13 cellular contexts compared by ENCODE assay signal in genomic region chr17:59356543-59357218, GRCh38. TPM values are rescaled to one million over a fixed set of nuclear protein-coding genes. Genes with fewer than 3 reads are reported as not detected.
DNase-seq lines count a peak whose midpoint lies in the region; ATAC-seq and TF ChIP-seq lines count a peak whose summit lies in the region.
"Had no signal": no experiment of that assay in that cellular context is flagged by ENCODE, and none has a peak within 500 bp of the region (broad histone marks: within the 10 kb centered on the region; RNA-seq: fewer than 3 reads in every experiment).

No MANE protein-coding gene starts in this region.

- CTCF ChIA-PET in PC-3 (lab: Charles Lee): no interaction called here

- no peak for TF ChIP-seq CTCF in neural crest cell (conservative IDR thresholded peaks at IDR 0.05)
- no peak for TF ChIP-seq CTCF in thoracic aorta (IDR thresholded peaks at IDR 0.05)
- TF ChIP-seq CTCF in natural killer cell (IDR thresholded peaks at IDR 0.05): no peak
- TF ChIP-seq CTCF in PC-3 (conservative IDR thresholded peaks at IDR 0.05; ENCODE audit: low read depth, low read length): no peak

- no TSS peak for BruUV-seq in PC-3 (replicated peaks; lab: Mats Ljungman, UMichigan)

- no peaks in the 10 kb centered on the region for H3F3A ChIP-seq in PC-3 (ENCODE audit: low read length, unreplicated experiment)

- peaks cover 83% of the 10 kb centered on the region for H3K4me1 Mint-ChIP-seq in activated naive CD4-positive, alpha-beta T cell treated with anti-CD3 and anti-CD28 coated beads, Interleukin-2, amount 50 U/mL, for 24 hours
- H3K4me1 Mint-ChIP-seq in neural crest cell (peaks cover 49% of the 10 kb centered on the region), natural killer cell (peaks cover 19 to 52% of the 10 kb centered on the region in 2 donors)

- H3K79me2 ChIP-seq in PC-3 (ENCODE audit: low read length): no peaks in the 10 kb centered on the region

- no peak overlapping the region for H3K4me2 ChIP-seq in PC-3 (ENCODE audit: low read length)

- H3K9ac ChIP-seq in PC-3 (ENCODE audit: low read length): no peak overlapping the region

- H4K20me1 ChIP-seq in PC-3 (ENCODE audit: low read length): no peaks in the 10 kb centered on the region

- no peaks in the 10 kb centered on the region for H3K9me3 ChIP-seq in thoracic aorta
- no peaks in the 10 kb centered on the region for H3K9me3 ChIP-seq in PC-3 (ENCODE audit: low read length)

- peaks cover 6% of the 10 kb centered on the region for H3K9me3 Mint-ChIP-seq in activated naive CD4-positive, alpha-beta T cell treated with anti-CD3 and anti-CD28 coated beads, Interleukin-2, amount 50 U/mL, for 24 hours
- H3K9me3 Mint-ChIP-seq in neural crest cell (no peaks in the 10 kb centered on the region), natural killer cell (no peaks in the 10 kb centered on the region)

- H3K36me3 ChIP-seq in thoracic aorta (no peaks in the 10 kb centered on the region), PC-3 (ENCODE audit: low read depth, low read length) (no peaks in the 10 kb centered on the region)

- H2AFZ ChIP-seq in PC-3 (ENCODE audit: low read length): no peak overlapping the region

- peaks cover 26% of the 10 kb centered on the region for H3K36me3 Mint-ChIP-seq in activated naive CD4-positive, alpha-beta T cell treated with anti-CD3 and anti-CD28 coated beads, Interleukin-2, amount 50 U/mL, for 24 hours
- H3K36me3 Mint-ChIP-seq in neural crest cell (ENCODE audit: low read depth) (peaks cover 9% of the 10 kb centered on the region), natural killer cell (no peaks in the 10 kb centered on the region)

- H3K27ac ChIP-seq in caudate nucleus (ENCODE audit: low read depth, low read length) (peak overlapping the region; percentile 77), thoracic aorta (peak overlapping the region; percentile 83 to 92), PC-3 (ENCODE audit: low read length) (no peak overlapping the region)

- POLR2A ChIA-PET in PC-3 (lab: Charles Lee; ENCODE audit: unreplicated experiment): no interaction called here

- ATAC-seq in thoracic aorta (ENCODE audit: insufficient number of reproducible peaks, low FRiP score, low read depth) (no peak), natural killer cell (no peak), PC-3 (no peak)

- H3K27me3 Mint-ChIP-seq in activated naive CD4-positive, alpha-beta T cell treated with anti-CD3 and anti-CD28 coated beads, Interleukin-2, amount 50 U/mL, for 24 hours: no peaks in the 10 kb centered on the region
- H3K27me3 Mint-ChIP-seq in neural crest cell (ENCODE audit: low read depth) (no peaks in the 10 kb centered on the region), natural killer cell (ENCODE audit: low read depth in 2 of 2) (no peaks in the 10 kb centered on the region)

- peak overlapping the region; percentile 81 for H3K27ac Mint-ChIP-seq in activated naive CD4-positive, alpha-beta T cell treated with anti-CD3 and anti-CD28 coated beads, Interleukin-2, amount 50 U/mL, for 24 hours
- H3K27ac Mint-ChIP-seq in neural crest cell (ENCODE audit: unreplicated experiment): peak overlapping the region; percentile 63
- no peak overlapping the region for H3K27ac Mint-ChIP-seq in natural killer cell

- H3K4me1 ChIP-seq in thoracic aorta (ENCODE audit: control insufficient read depth in 1 of 2, low read depth in 2 of 2) (peaks cover 81 to 99% of the 10 kb centered on the region in 2 donors), PC-3 (ENCODE audit: insufficient read depth, low read length) (peaks cover 14% of the 10 kb centered on the region)

- no peaks in the 10 kb centered on the region for H3K9me2 ChIP-seq in PC-3 (replicated peaks; ENCODE audit: low read length)

- DNase-seq in activated naive CD4-positive, alpha-beta T cell treated with anti-CD3 and anti-CD28 coated beads, Interleukin-2, amount 50 U/mL, for 16 hours: no peak
- DNase-seq in caudate nucleus (lab: John Stamatoyannopoulos, UW): no peak
- DNase-seq in neural crest cell (ENCODE audit: low read depth, low spot score): no peak
- no peak for DNase-seq in thoracic aorta (ENCODE audit: low spot score)
- DNase-seq in stimulated activated CD4-positive, alpha-beta T cell treated with anti-CD3 and anti-CD28 coated beads, Interleukin-15, amount 100 ng/mL, for 24 hours: no peak
- no peak for DNase-seq in natural killer cell
- no peak for DNase-seq in PC-3
- DNase-seq: Calu3; effector memory CD4-positive, alpha-beta T cell; H7; NCI-H1417 treated with DMSO at 0.1 percent for 48 hours; stimulated activated naive CD4-positive, alpha-beta T cell had no signal

- intact Hi-C loops in natural killer cell (cut with micrococcal nuclease) (no loop called here), PC-3 (cut with micrococcal nuclease) (no loop called here)

- no peak overlapping the region for H3K4me3 Mint-ChIP-seq in activated naive CD4-positive, alpha-beta T cell treated with anti-CD3 and anti-CD28 coated beads, Interleukin-2, amount 50 U/mL, for 24 hours
- no peak overlapping the region for H3K4me3 Mint-ChIP-seq in neural crest cell
- H3K4me3 Mint-ChIP-seq in natural killer cell: no peak overlapping the region

- H3K4me3 ChIP-seq in thoracic aorta: no peak overlapping the region
- H3K4me3 ChIP-seq in PC-3 (ENCODE audit: low read length): no peak overlapping the region

- H3K27me3 ChIP-seq in thoracic aorta (replicated peaks; ENCODE audit: insufficient read depth) (no peaks in the 10 kb centered on the region), PC-3 (ENCODE audit: low read length) (no peaks in the 10 kb centered on the region)

RNA-seq across cellular contexts. Expression of gene YPEL2, which starts 25.2 kb away (rescaled TPM):
- total RNA-seq in neural crest cell: 2.6 and 2.7 TPM in 2 replicates
- total RNA-seq in thoracic aorta: 10 to 100 TPM; 64.2 to 79.9 TPM
- total RNA-seq in natural killer cell: 10 to 100 TPM; 30.5 to 35.6 (median 33.5) TPM
- 0.47 and 1.1 TPM in 2 replicates for total RNA-seq in PC-3 (2014; rRNA removed)

Comparison
In these comparisons a context has a peak if more than half of its experiments do, and no peak if none do; other contexts are left out.
1. H3K27ac Mint-ChIP-seq: peak in activated naive CD4-positive, alpha-beta T cell treated with anti-CD3 and anti-CD28 coated beads, Interleukin-2, amount 50 U/mL, for 24 hours (single experiment) and neural crest cell (single experiment); none in natural killer cell (0 of 2).